Comparison of ENCODE assay signal across 28 cellular contexts in the genomic region with DNA sequence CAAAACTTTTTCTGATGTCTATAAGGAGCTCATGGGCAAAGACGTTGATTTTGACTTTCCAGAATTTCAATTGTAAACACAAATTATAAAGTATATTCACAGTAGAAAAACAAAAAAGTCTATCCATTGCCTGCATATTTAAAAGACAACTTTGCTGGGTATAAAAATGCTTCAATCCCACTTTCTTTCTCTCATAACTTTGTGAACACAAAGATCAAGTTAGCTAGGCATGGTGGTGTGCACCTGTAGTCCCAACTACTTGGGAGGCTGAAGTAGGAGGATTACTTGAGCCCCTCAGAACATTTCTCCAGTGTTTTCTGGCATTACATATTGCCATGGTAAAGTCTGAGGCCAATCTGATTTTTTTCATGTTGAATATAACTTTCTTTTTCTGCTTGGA.
"Had no signal": no experiment of that assay in that cellular context is flagged by ENCODE, and none has a peak within 500 bp of the region (broad histone marks: within the 10 kb centered on the region; RNA-seq: fewer than 3 reads in every experiment).

No MANE protein-coding gene starts in this region.

- ATAC-seq: effector memory CD8-positive, alpha-beta T cell; esophagus mucosa; foreskin keratinocyte; gastrocnemius medialis; gastroesophageal sphincter; heart left ventricle; heart right ventricle had no signal

- H3K27ac ChIP-seq: colonic mucosa, coronary artery, dorsolateral prefrontal cortex, epithelial cell of prostate, esophagus muscularis mucosa, esophagus squamous epithelium, foreskin keratinocyte, gastrocnemius medialis, gastroesophageal sphincter, heart left ventricle, heart right ventricle had no signal

- H3K4me1 ChIP-seq: colonic mucosa, esophagus muscularis mucosa, esophagus squamous epithelium, foreskin keratinocyte, gastrocnemius medialis, heart left ventricle, heart right ventricle had no signal

- DNase-seq: colonic mucosa; cortex of kidney; dermis blood vessel endothelial cell; dorsolateral prefrontal cortex; effector CD4-positive, alpha-beta T cell; effector CD8-positive, alpha-beta T cell; effector memory CD4-positive, alpha-beta T cell; effector memory CD8-positive, alpha-beta T cell; endodermal cell; erythroblast; esophagus squamous epithelium; foreskin fibroblast; foreskin keratinocyte; foreskin melanocyte; gastrocnemius medialis; glutamatergic neuron; head of caudate nucleus; heart left ventricle; heart right ventricle had no signal

- H3K36me3 ChIP-seq: colonic mucosa, esophagus muscularis mucosa, esophagus squamous epithelium, gastrocnemius medialis, gastroesophageal sphincter had no signal

- H3K27me3 ChIP-seq: colonic mucosa, dorsolateral prefrontal cortex, esophagus muscularis mucosa, esophagus squamous epithelium, foreskin keratinocyte, gastrocnemius medialis, gastroesophageal sphincter, heart left ventricle, heart right ventricle had no signal

- H3K9me3 ChIP-seq: colonic mucosa had no signal

- H3K4me3 ChIP-seq: colonic mucosa, coronary artery, dorsolateral prefrontal cortex, esophagus muscularis mucosa, esophagus squamous epithelium, gastrocnemius medialis, gastroesophageal sphincter, heart left ventricle, heart right ventricle had no signal

- FAIRE-seq: colon, endometrium, endothelial cell of umbilical vein, frontal cortex had no signal
